In genomic region chr6:41503841-41504525, GRCh38 we compare ENCODE assay signal across 8 cellular contexts. TPM values are rescaled to one million over a fixed set of nuclear protein-coding genes. Genes with fewer than 3 reads are reported as not detected.
DNase-seq lines count a peak whose midpoint lies in the region; FAIRE-seq lines count a peak whose summit lies in the region.

No MANE protein-coding gene starts in this region.

- peaks cover 8% of the 10 kb centered on the region for H3K4me1 ChIP-seq in iPS DF 6.9 (ENCODE audit: control insufficient read depth, insufficient read depth, low read length)
- H3K4me1 ChIP-seq in skeletal muscle tissue (ENCODE audit: control insufficient read depth in 3 of 3, insufficient read depth in 3 of 3, low read length in 3 of 3) = peaks cover 13 to 18% (median 16%) of the 10 kb centered on the region in 3 donors

- no peak for FAIRE-seq in GM19239 (lab: Jason Lieb, UNC)

- WGBS in iPS DF 6.9 (ENCODE audit: insufficient coverage, insufficient read length) = no CpG with 5 or more reads among the region's 55 CpGs

- H3K27ac ChIP-seq in iPS DF 6.9 (ENCODE audit: low read length) (no peak overlapping the region), skeletal muscle tissue (ENCODE audit: low read depth, low read length) (peak overlapping the region; percentile 77)

- H3K9me3 ChIP-seq in iPS DF 6.9 (ENCODE audit: control insufficient read depth, insufficient read depth, low read length) (no peaks in the 10 kb centered on the region), skeletal muscle tissue (ENCODE audit: control insufficient read depth in 3 of 3, low read length in 3 of 3) (no peaks in the 10 kb centered on the region)

- no peaks in the 10 kb centered on the region for H3K36me3 ChIP-seq in iPS DF 6.9 (ENCODE audit: control insufficient read depth, insufficient read depth, low read length)
- H3K36me3 ChIP-seq in skeletal muscle tissue (ENCODE audit: control insufficient read depth in 3 of 3, insufficient read depth in 3 of 3, low read length in 3 of 3) = no peaks in the 10 kb centered on the region

- H3K27me3 ChIP-seq in iPS DF 6.9 (ENCODE audit: control insufficient read depth, insufficient read depth, low read length) = peaks cover 43% of the 10 kb centered on the region
- H3K27me3 ChIP-seq in skeletal muscle tissue (ENCODE audit: control insufficient read depth in 3 of 3, insufficient read depth in 3 of 3, low read length in 3 of 3) = peaks cover 26 to 46% (median 40%) of the 10 kb centered on the region in 3 donors

- DNase-seq in AG08396 (ENCODE audit: low spot score) (peak; percentile 54), GM19239 (ENCODE audit: insufficient read length, low spot score) (peak; percentile 45), iPS DF 6.9 (ENCODE audit: low read depth, low spot score) (no peak), NCI-H524 treated with DMSO at 0.1 percent for 48 hours (lab: John Stamatoyannopoulos, UW) (no peak), NCI-H1436 treated with DMSO at 0.1 percent for 48 hours (lab: John Stamatoyannopoulos, UW) (no peak), NOMO-1 (lab: John Stamatoyannopoulos, UW; ENCODE audit: unreplicated experiment in 2 of 2) (no peak)
- peak; percentile 62 for DNase-seq in activated CD8-positive, alpha-beta memory T cell treated with anti-CD3 and anti-CD28 coated beads, Interleukin-2, amount 50 U/mL, for 48 hours

- peak overlapping the region; percentile 15; the same call in 1 of the 2 replicates for H3K4me3 ChIP-seq in iPS DF 6.9 (ENCODE audit: low read length)
- peak overlapping the region; percentile 34 to 55 (median 52) for H3K4me3 ChIP-seq in skeletal muscle tissue (ENCODE audit: low read length in 3 of 3)

- peak overlapping the region; percentile 1 to 65 (median 28) for H3K9ac ChIP-seq in skeletal muscle tissue (ENCODE audit: low read depth in 1 of 3, low read length in 3 of 3)

RNA-seq across cellular contexts. Expression of gene FOXP4, which starts 42.2 kb away (rescaled TPM):
- 1.6 TPM for total RNA-seq in skeletal muscle tissue

Comparison
In these comparisons a context has a peak if more than half of its experiments do, and no peak if none do; other contexts are left out.
1. DNase-seq: peak in AG08396 (single experiment), GM19239 (single experiment) and activated CD8-positive, alpha-beta memory T cell treated with anti-CD3 and anti-CD28 coated beads, Interleukin-2, amount 50 U/mL, for 48 hours (single experiment); none in iPS DF 6.9 (single experiment), NCI-H524 treated with DMSO at 0.1 percent for 48 hours (single experiment), NCI-H1436 treated with DMSO at 0.1 percent for 48 hours (single experiment) and NOMO-1 (0 of 2).